31 cellular contexts compared by ENCODE assay signal in the genomic region with DNA sequence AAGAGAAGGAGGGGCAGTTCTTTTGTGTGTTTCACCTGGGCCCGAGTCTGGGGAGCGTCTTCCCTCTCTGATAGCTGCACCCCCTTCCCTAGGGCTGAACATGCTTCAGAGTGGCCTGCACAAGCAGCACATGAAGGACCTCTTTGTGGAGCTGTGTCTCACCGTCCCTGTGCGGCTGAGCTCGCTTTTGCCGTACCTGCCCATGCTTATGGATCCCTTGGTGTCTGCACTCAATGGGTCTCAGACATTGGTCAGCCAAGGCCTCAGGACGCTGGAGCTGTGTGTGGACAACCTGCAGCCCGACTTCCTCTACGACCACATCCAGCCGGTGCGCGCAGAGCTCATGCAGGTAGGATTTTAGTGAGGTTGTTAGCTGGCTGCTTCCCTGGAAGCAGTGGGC. TPM values are rescaled to one million over a fixed set of nuclear protein-coding genes. Genes with fewer than 3 reads are reported as not detected.
"Had no signal": no experiment of that assay in that cellular context is flagged by ENCODE, and none has a peak within 500 bp of the region (broad histone marks: within the 10 kb centered on the region; RNA-seq: fewer than 3 reads in every experiment).

No MANE protein-coding gene starts in this region.

- H3K9me3 ChIP-seq: colonic mucosa, esophagus muscularis mucosa, esophagus squamous epithelium, gastrocnemius medialis, gastroesophageal sphincter, heart left ventricle, heart right ventricle had no signal

- H3K27me3 ChIP-seq: colonic mucosa, dorsolateral prefrontal cortex, esophagus muscularis mucosa, esophagus squamous epithelium, foreskin keratinocyte, gastrocnemius medialis, gastroesophageal sphincter, heart left ventricle, heart right ventricle had no signal

- DNase-seq: colonic mucosa; cortex of kidney; dermis blood vessel endothelial cell; dorsolateral prefrontal cortex; effector CD4-positive, alpha-beta T cell; effector CD8-positive, alpha-beta T cell; effector memory CD4-positive, alpha-beta T cell; effector memory CD8-positive, alpha-beta T cell; endodermal cell; erythroblast; esophagus squamous epithelium; foreskin fibroblast; foreskin keratinocyte; foreskin melanocyte; gastrocnemius medialis; glutamatergic neuron; head of caudate nucleus; heart left ventricle; heart right ventricle had no signal

- H3K4me1 Mint-ChIP-seq: endodermal cell had no signal

- H3K27ac ChIP-seq: colonic mucosa, coronary artery, dorsolateral prefrontal cortex, epithelial cell of prostate, esophagus muscularis mucosa, esophagus squamous epithelium, foreskin keratinocyte, gastrocnemius medialis, gastroesophageal sphincter, heart left ventricle, heart right ventricle had no signal

- H3K27me3 Mint-ChIP-seq: dendritic cell treated with granulocyte-macrophage colony-stimulating factor and Interleukin-4, amounts not matched to agents 40 ng/mL and 50 ng/mL, for 4 days; effector memory CD8-positive, alpha-beta T cell had no signal

- ATAC-seq: effector memory CD8-positive, alpha-beta T cell; esophagus mucosa; foreskin keratinocyte; gastrocnemius medialis; gastroesophageal sphincter; heart left ventricle; heart right ventricle had no signal

- H3K27ac Mint-ChIP-seq: dendritic cell treated with granulocyte-macrophage colony-stimulating factor and Interleukin-4, amounts not matched to agents 40 ng/mL and 50 ng/mL, for 4 days; effector memory CD8-positive, alpha-beta T cell; endodermal cell had no signal

- H3K4me3 Mint-ChIP-seq: dendritic cell treated with granulocyte-macrophage colony-stimulating factor and Interleukin-4, amounts not matched to agents 40 ng/mL and 50 ng/mL, for 4 days; effector memory CD8-positive, alpha-beta T cell; endodermal cell had no signal

- H3K4me1 ChIP-seq: colonic mucosa, esophagus squamous epithelium, foreskin keratinocyte, gastroesophageal sphincter had no signal

- H3K4me3 ChIP-seq: colonic mucosa, coronary artery, dorsolateral prefrontal cortex, esophagus muscularis mucosa, esophagus squamous epithelium, gastrocnemius medialis, gastroesophageal sphincter, heart left ventricle, heart right ventricle had no signal

- H3K9me3 Mint-ChIP-seq: dendritic cell treated with granulocyte-macrophage colony-stimulating factor and Interleukin-4, amounts not matched to agents 40 ng/mL and 50 ng/mL, for 4 days; effector memory CD8-positive, alpha-beta T cell; endodermal cell had no signal

- FAIRE-seq: colon, endometrium, endothelial cell of umbilical vein, frontal cortex had no signal

RNA-seq across cellular contexts. Expression of a gene that starts 47.5 kb away (rescaled TPM):
- total RNA-seq: dermis blood vessel endothelial cell, dermis microvascular lymphatic vessel endothelial cell, endothelial cell of umbilical vein, esophagus mucosa, foreskin keratinocyte, gastrocnemius medialis, glomerular endothelial cell had no signal
- polyA plus RNA-seq: endothelial cell of umbilical vein, foreskin keratinocyte had no signal
